Comparison of ENCODE assay signal across 1 cellular context in the genomic region with DNA sequence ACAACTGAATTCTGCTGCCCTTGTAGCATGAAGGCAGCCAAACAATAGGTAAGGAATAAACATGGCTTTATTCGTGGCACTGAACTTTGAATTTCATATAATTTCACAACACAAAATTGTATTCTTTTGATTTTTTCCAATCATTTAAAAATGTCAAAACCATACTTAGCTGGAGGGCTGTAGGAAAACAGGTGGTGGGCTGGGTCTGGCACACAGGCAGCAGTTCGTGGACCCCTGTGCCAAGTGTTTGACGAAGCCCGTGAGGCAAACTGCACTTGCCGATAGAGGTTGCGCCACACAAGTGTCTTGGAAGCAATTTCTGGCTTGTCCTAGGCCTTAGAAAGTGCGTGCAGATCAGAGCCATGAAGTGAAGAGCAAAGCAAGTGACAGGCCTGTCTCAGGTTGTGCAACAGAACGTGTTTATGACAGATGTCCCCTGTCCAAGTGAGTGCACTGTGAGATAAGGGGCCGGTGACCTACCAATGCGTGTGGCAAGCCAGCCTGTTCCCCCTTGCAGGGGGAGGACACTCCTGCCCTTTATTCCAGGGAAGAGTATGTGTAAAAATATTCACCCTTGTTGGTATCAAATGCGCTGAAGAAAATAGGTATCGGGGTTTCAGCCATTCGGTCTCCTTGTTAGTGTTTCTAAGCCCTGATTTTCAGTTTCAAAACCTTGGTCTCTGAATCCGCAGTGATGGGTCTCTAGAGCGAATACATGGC.
TF ChIP-seq lines count a peak whose summit lies in the region.

No MANE protein-coding gene starts in this region.

TF ChIP-seq in HepG2, 621 proteins besides CTCF, POLR2A, EP300 and RAD21 (continued from another document and continues in another):
- TF ChIP-seq SNRNP70 (IDR thresholded peaks at IDR 0.05; ENCODE audit: low read depth, low read length) (no peak), SMAD1 (CRISPR knock-in tag; IDR thresholded peaks at IDR 0.05; ENCODE audit: borderline replicate concordance, low read depth) (no peak), HOXA3 (CRISPR knock-in tag; IDR thresholded peaks at IDR 0.05) (peak; percentile 59; the same call in 1 of the 2 replicates), TCF7L2 (IDR thresholded peaks at IDR 0.05; ENCODE audit: low read depth, low read length) (no peak), SSRP1 (CRISPR knock-in tag; IDR thresholded peaks at IDR 0.05) (no peak), SIN3A (IDR thresholded peaks at IDR 0.05; ENCODE audit: borderline replicate concordance, low read depth, low read length) (peak; percentile 95), CBX2 (IDR thresholded peaks at IDR 0.05; ENCODE audit: low read depth, low read length) (no peak), CBX2 (CRISPR knock-in tag; IDR thresholded peaks at IDR 0.05; ENCODE audit: low read depth) (no peak), RXRB (CRISPR knock-in tag; IDR thresholded peaks at IDR 0.05; ENCODE audit: borderline replicate concordance) (peak; percentile 74), GABPA (IDR thresholded peaks at IDR 0.05; ENCODE audit: low read depth, low read length) (no peak), GABPA (CRISPR knock-in tag; IDR thresholded peaks at IDR 0.05; ENCODE audit: low read depth) (no peak), ZNF337 (CRISPR knock-in tag; IDR thresholded peaks at IDR 0.05; ENCODE audit: borderline replicate concordance, low read depth) (no peak), CREM (IDR thresholded peaks at IDR 0.05) (no peak), CREM (CRISPR knock-in tag; IDR thresholded peaks at IDR 0.05) (no peak), KDM4B (CRISPR knock-in tag; IDR thresholded peaks at IDR 0.05) (0 out of 2 replicates have a peak, but pooled peaks have one; percentile 63), ZNF75D (CRISPR knock-in tag; IDR thresholded peaks at IDR 0.05; ENCODE audit: borderline replicate concordance) (no peak), ZMAT3 (CRISPR knock-in tag; conservative IDR thresholded peaks at IDR 0.05) (0 out of 2 replicates have a peak, but pooled peaks have one; percentile 52), ZFP1 (CRISPR knock-in tag; IDR thresholded peaks at IDR 0.05) (no peak), HOXD1 (CRISPR knock-in tag; IDR thresholded peaks at IDR 0.05) (0 out of 2 replicates have a peak, but pooled peaks have one; percentile 38), TCF7 (IDR thresholded peaks at IDR 0.05; ENCODE audit: low read depth) (peak; percentile 43; the same call in 1 of the 2 replicates), KDM2A (CRISPR knock-in tag; IDR thresholded peaks at IDR 0.05; ENCODE audit: borderline replicate concordance, low read depth) (0 out of 2 replicates have a peak, but pooled peaks have one; percentile 2), ZFP90 (CRISPR knock-in tag; IDR thresholded peaks at IDR 0.05; ENCODE audit: borderline replicate concordance) (peak; percentile 17; the same call in 1 of the 2 replicates), CENPT (CRISPR knock-in tag; IDR thresholded peaks at IDR 0.05; ENCODE audit: low read depth) (no peak), ZNF253 (CRISPR knock-in tag; IDR thresholded peaks at IDR 0.05; ENCODE audit: borderline replicate concordance) (no peak), ZNF501 (CRISPR knock-in tag; IDR thresholded peaks at IDR 0.05) (peak; percentile 51; the same call in 1 of the 2 replicates), BCL6 (CRISPR knock-in tag; IDR thresholded peaks at IDR 0.05) (peak; percentile 75), BRD4 (CRISPR knock-in tag; IDR thresholded peaks at IDR 0.05) (no peak), ZNF776 (CRISPR knock-in tag; IDR thresholded peaks at IDR 0.05) (no peak), ZNF792 (CRISPR knock-in tag; IDR thresholded peaks at IDR 0.05) (no peak), KMT2B (CRISPR knock-in tag; IDR thresholded peaks at IDR 0.05) (peak; percentile 19; the same call in 1 of the 2 replicates), NR1H2 (CRISPR knock-in tag; IDR thresholded peaks at IDR 0.05; ENCODE audit: borderline replicate concordance, low read depth) (no peak)
- TF ChIP-seq, protein P1, sequence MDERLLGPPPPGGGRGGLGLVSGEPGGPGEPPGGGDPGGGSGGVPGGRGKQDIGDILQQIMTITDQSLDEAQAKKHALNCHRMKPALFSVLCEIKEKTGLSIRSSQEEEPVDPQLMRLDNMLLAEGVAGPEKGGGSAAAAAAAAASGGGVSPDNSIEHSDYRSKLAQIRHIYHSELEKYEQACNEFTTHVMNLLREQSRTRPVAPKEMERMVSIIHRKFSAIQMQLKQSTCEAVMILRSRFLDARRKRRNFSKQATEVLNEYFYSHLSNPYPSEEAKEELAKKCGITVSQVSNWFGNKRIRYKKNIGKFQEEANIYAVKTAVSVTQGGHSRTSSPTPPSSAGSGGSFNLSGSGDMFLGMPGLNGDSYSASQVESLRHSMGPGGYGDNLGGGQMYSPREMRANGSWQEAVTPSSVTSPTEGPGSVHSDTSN (CRISPR knock-in tag; IDR thresholded peaks at IDR 0.05): peak; percentile 66
- TF ChIP-seq, protein P2, sequence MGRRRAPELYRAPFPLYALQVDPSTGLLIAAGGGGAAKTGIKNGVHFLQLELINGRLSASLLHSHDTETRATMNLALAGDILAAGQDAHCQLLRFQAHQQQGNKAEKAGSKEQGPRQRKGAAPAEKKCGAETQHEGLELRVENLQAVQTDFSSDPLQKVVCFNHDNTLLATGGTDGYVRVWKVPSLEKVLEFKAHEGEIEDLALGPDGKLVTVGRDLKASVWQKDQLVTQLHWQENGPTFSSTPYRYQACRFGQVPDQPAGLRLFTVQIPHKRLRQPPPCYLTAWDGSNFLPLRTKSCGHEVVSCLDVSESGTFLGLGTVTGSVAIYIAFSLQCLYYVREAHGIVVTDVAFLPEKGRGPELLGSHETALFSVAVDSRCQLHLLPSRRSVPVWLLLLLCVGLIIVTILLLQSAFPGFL (CRISPR knock-in tag; IDR thresholded peaks at IDR 0.05): no peak
- TF ChIP-seq, protein P3, sequence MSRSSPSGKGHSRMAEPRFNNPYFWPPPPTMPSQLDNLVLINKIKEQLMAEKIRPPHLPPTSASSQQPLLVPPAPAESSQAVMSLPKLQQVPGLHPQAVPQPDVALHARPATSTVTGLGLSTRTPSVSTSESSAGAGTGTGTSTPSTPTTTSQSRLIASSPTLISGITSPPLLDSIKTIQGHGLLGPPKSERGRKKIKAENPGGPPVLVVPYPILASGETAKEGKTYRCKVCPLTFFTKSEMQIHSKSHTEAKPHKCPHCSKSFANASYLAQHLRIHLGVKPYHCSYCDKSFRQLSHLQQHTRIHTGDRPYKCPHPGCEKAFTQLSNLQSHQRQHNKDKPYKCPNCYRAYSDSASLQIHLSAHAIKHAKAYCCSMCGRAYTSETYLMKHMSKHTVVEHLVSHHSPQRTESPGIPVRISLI (CRISPR knock-in tag; IDR thresholded peaks at IDR 0.05; ENCODE audit: borderline replicate concordance): 0 out of 2 replicates have a peak, but pooled peaks have one; percentile 31
- TF ChIP-seq, protein P4, sequence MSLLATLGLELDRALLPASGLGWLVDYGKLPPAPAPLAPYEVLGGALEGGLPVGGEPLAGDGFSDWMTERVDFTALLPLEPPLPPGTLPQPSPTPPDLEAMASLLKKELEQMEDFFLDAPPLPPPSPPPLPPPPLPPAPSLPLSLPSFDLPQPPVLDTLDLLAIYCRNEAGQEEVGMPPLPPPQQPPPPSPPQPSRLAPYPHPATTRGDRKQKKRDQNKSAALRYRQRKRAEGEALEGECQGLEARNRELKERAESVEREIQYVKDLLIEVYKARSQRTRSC (CRISPR knock-in tag; IDR thresholded peaks at IDR 0.05; ENCODE audit: low read depth): no peak
- TF ChIP-seq, protein P5, sequence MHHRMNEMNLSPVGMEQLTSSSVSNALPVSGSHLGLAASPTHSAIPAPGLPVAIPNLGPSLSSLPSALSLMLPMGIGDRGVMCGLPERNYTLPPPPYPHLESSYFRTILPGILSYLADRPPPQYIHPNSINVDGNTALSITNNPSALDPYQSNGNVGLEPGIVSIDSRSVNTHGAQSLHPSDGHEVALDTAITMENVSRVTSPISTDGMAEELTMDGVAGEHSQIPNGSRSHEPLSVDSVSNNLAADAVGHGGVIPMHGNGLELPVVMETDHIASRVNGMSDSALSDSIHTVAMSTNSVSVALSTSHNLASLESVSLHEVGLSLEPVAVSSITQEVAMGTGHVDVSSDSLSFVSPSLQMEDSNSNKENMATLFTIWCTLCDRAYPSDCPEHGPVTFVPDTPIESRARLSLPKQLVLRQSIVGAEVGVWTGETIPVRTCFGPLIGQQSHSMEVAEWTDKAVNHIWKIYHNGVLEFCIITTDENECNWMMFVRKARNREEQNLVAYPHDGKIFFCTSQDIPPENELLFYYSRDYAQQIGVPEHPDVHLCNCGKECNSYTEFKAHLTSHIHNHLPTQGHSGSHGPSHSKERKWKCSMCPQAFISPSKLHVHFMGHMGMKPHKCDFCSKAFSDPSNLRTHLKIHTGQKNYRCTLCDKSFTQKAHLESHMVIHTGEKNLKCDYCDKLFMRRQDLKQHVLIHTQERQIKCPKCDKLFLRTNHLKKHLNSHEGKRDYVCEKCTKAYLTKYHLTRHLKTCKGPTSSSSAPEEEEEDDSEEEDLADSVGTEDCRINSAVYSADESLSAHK (CRISPR knock-in tag; IDR thresholded peaks at IDR 0.05; ENCODE audit: borderline replicate concordance): no peak
- TF ChIP-seq, protein P6, sequence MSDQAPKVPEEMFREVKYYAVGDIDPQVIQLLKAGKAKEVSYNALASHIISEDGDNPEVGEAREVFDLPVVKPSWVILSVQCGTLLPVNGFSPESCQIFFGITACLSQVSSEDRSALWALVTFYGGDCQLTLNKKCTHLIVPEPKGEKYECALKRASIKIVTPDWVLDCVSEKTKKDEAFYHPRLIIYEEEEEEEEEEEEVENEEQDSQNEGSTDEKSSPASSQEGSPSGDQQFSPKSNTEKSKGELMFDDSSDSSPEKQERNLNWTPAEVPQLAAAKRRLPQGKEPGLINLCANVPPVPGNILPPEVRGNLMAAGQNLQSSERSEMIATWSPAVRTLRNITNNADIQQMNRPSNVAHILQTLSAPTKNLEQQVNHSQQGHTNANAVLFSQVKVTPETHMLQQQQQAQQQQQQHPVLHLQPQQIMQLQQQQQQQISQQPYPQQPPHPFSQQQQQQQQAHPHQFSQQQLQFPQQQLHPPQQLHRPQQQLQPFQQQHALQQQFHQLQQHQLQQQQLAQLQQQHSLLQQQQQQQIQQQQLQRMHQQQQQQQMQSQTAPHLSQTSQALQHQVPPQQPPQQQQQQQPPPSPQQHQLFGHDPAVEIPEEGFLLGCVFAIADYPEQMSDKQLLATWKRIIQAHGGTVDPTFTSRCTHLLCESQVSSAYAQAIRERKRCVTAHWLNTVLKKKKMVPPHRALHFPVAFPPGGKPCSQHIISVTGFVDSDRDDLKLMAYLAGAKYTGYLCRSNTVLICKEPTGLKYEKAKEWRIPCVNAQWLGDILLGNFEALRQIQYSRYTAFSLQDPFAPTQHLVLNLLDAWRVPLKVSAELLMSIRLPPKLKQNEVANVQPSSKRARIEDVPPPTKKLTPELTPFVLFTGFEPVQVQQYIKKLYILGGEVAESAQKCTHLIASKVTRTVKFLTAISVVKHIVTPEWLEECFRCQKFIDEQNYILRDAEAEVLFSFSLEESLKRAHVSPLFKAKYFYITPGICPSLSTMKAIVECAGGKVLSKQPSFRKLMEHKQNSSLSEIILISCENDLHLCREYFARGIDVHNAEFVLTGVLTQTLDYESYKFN (CRISPR knock-in tag; conservative IDR thresholded peaks at IDR 0.05): peak; percentile 55
- TF ChIP-seq, protein P7, sequence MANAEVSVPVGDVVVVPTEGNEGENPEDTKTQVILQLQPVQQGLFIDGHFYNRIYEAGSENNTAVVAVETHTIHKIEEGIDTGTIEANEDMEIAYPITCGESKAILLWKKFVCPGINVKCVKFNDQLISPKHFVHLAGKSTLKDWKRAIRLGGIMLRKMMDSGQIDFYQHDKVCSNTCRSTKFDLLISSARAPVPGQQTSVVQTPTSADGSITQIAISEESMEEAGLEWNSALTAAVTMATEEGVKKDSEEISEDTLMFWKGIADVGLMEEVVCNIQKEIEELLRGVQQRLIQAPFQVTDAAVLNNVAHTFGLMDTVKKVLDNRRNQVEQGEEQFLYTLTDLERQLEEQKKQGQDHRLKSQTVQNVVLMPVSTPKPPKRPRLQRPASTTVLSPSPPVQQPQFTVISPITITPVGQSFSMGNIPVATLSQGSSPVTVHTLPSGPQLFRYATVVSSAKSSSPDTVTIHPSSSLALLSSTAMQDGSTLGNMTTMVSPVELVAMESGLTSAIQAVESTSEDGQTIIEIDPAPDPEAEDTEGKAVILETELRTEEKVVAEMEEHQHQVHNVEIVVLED (CRISPR knock-in tag; IDR thresholded peaks at IDR 0.05; ENCODE audit: borderline replicate concordance): peak; percentile 7; the same call in 1 of the 2 replicates
- TF ChIP-seq, protein P8, sequence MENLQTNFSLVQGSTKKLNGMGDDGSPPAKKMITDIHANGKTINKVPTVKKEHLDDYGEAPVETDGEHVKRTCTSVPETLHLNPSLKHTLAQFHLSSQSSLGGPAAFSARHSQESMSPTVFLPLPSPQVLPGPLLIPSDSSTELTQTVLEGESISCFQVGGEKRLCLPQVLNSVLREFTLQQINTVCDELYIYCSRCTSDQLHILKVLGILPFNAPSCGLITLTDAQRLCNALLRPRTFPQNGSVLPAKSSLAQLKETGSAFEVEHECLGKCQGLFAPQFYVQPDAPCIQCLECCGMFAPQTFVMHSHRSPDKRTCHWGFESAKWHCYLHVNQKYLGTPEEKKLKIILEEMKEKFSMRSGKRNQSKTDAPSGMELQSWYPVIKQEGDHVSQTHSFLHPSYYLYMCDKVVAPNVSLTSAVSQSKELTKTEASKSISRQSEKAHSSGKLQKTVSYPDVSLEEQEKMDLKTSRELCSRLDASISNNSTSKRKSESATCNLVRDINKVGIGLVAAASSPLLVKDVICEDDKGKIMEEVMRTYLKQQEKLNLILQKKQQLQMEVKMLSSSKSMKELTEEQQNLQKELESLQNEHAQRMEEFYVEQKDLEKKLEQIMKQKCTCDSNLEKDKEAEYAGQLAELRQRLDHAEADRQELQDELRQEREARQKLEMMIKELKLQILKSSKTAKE (CRISPR knock-in tag; IDR thresholded peaks at IDR 0.05; ENCODE audit: borderline replicate concordance): peak; percentile 9; the same call in 1 of the 2 replicates
- TF ChIP-seq, protein P9, sequence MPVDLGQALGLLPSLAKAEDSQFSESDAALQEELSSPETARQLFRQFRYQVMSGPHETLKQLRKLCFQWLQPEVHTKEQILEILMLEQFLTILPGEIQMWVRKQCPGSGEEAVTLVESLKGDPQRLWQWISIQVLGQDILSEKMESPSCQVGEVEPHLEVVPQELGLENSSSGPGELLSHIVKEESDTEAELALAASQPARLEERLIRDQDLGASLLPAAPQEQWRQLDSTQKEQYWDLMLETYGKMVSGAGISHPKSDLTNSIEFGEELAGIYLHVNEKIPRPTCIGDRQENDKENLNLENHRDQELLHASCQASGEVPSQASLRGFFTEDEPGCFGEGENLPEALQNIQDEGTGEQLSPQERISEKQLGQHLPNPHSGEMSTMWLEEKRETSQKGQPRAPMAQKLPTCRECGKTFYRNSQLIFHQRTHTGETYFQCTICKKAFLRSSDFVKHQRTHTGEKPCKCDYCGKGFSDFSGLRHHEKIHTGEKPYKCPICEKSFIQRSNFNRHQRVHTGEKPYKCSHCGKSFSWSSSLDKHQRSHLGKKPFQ (CRISPR knock-in tag; IDR thresholded peaks at IDR 0.05; ENCODE audit: insufficient replicate concordance): no peak
- TF ChIP-seq, protein P10, sequence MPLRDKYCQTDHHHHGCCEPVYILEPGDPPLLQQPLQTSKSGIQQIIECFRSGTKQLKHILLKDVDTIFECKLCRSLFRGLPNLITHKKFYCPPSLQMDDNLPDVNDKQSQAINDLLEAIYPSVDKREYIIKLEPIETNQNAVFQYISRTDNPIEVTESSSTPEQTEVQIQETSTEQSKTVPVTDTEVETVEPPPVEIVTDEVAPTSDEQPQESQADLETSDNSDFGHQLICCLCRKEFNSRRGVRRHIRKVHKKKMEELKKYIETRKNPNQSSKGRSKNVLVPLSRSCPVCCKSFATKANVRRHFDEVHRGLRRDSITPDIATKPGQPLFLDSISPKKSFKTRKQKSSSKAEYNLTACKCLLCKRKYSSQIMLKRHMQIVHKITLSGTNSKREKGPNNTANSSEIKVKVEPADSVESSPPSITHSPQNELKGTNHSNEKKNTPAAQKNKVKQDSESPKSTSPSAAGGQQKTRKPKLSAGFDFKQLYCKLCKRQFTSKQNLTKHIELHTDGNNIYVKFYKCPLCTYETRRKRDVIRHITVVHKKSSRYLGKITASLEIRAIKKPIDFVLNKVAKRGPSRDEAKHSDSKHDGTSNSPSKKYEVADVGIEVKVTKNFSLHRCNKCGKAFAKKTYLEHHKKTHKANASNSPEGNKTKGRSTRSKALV (CRISPR knock-in tag; IDR thresholded peaks at IDR 0.05): no peak
